Comparison of ENCODE assay signal across 11 cellular contexts in the genomic region with DNA sequence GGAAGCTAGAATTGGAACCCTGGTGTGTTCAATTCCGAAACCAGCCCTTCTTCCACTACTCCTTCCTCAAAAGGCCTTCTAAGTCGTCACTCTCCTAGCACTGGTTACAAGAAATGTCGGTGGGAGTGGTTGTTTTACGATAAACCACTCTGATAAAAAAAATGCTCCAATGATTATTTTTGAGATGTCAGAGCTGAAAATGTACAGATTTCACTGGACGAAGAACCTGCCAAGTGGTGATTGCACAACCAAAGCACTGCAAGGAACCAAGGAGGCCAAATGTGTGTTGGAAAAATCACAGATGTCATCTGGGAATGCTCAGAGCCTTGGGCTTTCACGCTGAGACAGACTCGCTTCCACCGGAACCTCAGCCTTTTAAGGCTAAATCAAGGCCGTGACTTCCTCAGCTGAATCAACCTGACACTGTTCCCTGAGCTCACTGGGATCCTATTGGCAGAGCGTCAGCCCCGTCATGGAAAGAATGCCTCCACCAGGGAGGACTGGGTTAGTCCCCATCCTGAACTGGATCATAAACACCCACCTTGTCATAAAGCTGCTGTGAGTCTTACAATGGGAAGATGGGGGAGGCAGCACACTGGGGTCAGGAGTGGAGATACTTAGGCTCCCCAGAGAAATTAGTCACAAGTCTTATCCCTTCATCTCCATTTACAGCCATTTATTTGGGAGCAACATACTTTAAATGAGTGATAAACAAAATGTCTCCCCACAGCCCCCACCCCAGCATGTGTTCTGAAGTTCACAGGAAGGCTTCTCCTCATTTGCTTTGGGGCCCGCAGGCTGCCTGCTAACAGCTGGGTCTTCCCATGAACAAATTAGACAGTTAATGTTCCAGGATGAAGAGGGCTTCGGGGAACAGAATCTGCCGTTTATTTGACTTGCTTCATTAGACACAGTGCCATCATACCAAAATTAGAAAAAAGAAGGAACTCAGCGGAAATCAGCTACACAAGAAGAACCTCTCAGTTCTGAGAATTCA.
DNase-seq lines count a peak whose midpoint lies in the region; ATAC-seq and TF ChIP-seq lines count a peak whose summit lies in the region.
"Had no signal": no experiment of that assay in that cellular context is flagged by ENCODE, and none has a peak within 500 bp of the region (broad histone marks: within the 10 kb centered on the region; RNA-seq: fewer than 3 reads in every experiment).

No MANE protein-coding gene starts in this region.

- H2AFZ ChIP-seq in ACC112 (ENCODE audit: low read length, unreplicated experiment), result peak overlapping the region; percentile 22

- TF ChIP-seq CTCF in gastroesophageal sphincter (IDR thresholded peaks at IDR 0.05) (no peak), ovary (IDR thresholded peaks at IDR 0.05) (no peak)

- H3K4me3 ChIP-seq in ACC112 (ENCODE audit: low read depth, low read length), result no peak overlapping the region
- H3K4me3 ChIP-seq in gastroesophageal sphincter, result no peak overlapping the region
- no peak overlapping the region for H3K4me3 ChIP-seq in ovary

- WGBS in gastroesophageal sphincter (ENCODE audit: low coverage in 1 of 2), 2 donors, result 22 to 31% methylated on average over 10 to 12 of the region's 15 CpGs
- WGBS in ovary, 3 donors, result 40 to 71% (median 65%) methylated on average over 15 of the region's 15 CpGs

- TF ChIP-seq POLR2A in gastroesophageal sphincter (IDR thresholded peaks at IDR 0.05) (no peak), ovary (IDR thresholded peaks at IDR 0.05) (no peak)

- H3K27me3 ChIP-seq in ACC112 (ENCODE audit: insufficient read depth, low read length) (no peaks in the 10 kb centered on the region), gastroesophageal sphincter (no peaks in the 10 kb centered on the region), ovary (no peaks in the 10 kb centered on the region)

- intact Hi-C loops in ovary (cut with DNase I), result no loop called here

- TF ChIP-seq EP300 in gastroesophageal sphincter (IDR thresholded peaks at IDR 0.05) (peak; percentile 82), ovary (IDR thresholded peaks at IDR 0.05) (peak; percentile 89)

- H3K9me3 ChIP-seq in gastroesophageal sphincter, result no peaks in the 10 kb centered on the region
- no peaks in the 10 kb centered on the region for H3K9me3 ChIP-seq in ovary

- H3K79me2 ChIP-seq in ACC112 (ENCODE audit: control insufficient read depth, insufficient read depth, low read length, unreplicated experiment), result no peaks in the 10 kb centered on the region

- ATAC-seq in SK-N-SH treated with all-trans-retinoic acid at 6 μM for 48 hours (no peak), gastroesophageal sphincter (peak; percentile 96), GM18519 (IDR thresholded peaks at IDR 0.05; ENCODE audit: low FRiP score, unreplicated experiment) (no peak)
- ATAC-seq: stimulated activated naive CD8-positive, alpha-beta T cell treated with anti-CD3 and anti-CD28 coated beads, Interleukin-15, Interleukin-2, amounts not matched to agents 100 U/mL and 50 U/mL, for 24 hours had no signal

- DNase-seq in ovary (peak; percentile 41 to 87 (median 76)), NCI-H1048 (lab: John Stamatoyannopoulos, UW) (no peak), NCI-H2029 treated with DMSO at 0.1 percent for 48 hours (lab: John Stamatoyannopoulos, UW) (no peak), mesenteric fat pad (ENCODE audit: low spot score) (no peak)
- DNase-seq: ACHN; NCI-H2107; stimulated activated naive CD8-positive, alpha-beta T cell treated with anti-CD3 and anti-CD28 coated beads, Interleukin-15, Interleukin-2, amounts not matched to agents 100 U/mL and 50 U/mL, for 24 hours had no signal

- H3K4me1 ChIP-seq in ACC112 (ENCODE audit: control insufficient read depth, insufficient read depth, low read length, unreplicated experiment) (peaks cover 11% of the 10 kb centered on the region), gastroesophageal sphincter (peaks cover 12 to 26% (median 12%) of the 10 kb centered on the region in 3 donors), ovary (ENCODE audit: insufficient read depth) (no peaks in the 10 kb centered on the region)

- H3K27ac ChIP-seq in ACC112 (ENCODE audit: low read depth, low read length) (peak overlapping the region; percentile 57), gastroesophageal sphincter (peak overlapping the region; percentile 79 to 98 (median 90)), ovary (peak overlapping the region; percentile 22 to 43)

- H3K36me3 ChIP-seq in ACC112 (ENCODE audit: insufficient read depth, low read length) (no peaks in the 10 kb centered on the region), gastroesophageal sphincter (no peaks in the 10 kb centered on the region), ovary (no peaks in the 10 kb centered on the region)

TF ChIP-seq in SK-N-SH treated with all-trans-retinoic acid at 6 μM for 48 hours, 23 proteins besides CTCF, POLR2A, EP300 and RAD21:
- TF ChIP-seq RARB (CRISPR knock-in tag; IDR thresholded peaks at IDR 0.05) (no peak), ISL1 (CRISPR knock-in tag; IDR thresholded peaks at IDR 0.05) (peak; percentile 79)

Comparison
In these comparisons a context has a peak if more than half of its experiments do, and no peak if none do; other contexts are left out.
1. H3K27ac ChIP-seq: peak in every context shown above with its lines; median percentile 90 in gastroesophageal sphincter; 57 in ACC112; 32 in ovary.
2. DNase-seq: peak in ovary (5 of 5); none in NCI-H1048 (single experiment), NCI-H2029 treated with DMSO at 0.1 percent for 48 hours (single experiment) and mesenteric fat pad (single experiment).